In the genomic region with DNA sequence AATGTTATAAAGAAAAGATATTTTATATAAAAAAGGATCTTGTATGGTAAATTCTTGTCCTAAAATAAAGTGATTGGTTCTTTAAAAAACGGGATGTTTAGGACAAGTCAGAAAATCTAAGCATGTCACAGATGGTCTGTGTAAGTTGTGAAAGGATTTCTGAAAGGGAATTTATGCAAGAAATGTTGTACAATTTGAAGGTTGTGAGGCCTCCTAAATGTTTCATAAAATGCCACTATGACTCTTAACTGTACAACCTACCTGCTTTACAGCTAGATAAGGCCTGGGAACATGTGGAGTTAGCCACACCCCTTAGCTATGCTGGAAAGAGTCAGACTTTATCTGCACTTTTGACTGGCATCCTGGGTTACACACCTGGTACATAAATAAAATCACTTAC, we compare ENCODE assay signal across 20 cellular contexts.
DNase-seq lines count a peak whose midpoint lies in the region; ATAC-seq and TF ChIP-seq lines count a peak whose summit lies in the region.
"Had no signal": no experiment of that assay in that cellular context is flagged by ENCODE, and none has a peak within 500 bp of the region (broad histone marks: within the 10 kb centered on the region; RNA-seq: fewer than 3 reads in every experiment).

No MANE protein-coding gene starts in this region.

- no peak for ATAC-seq in body of pancreas
- no peak for ATAC-seq in HG03571 (IDR thresholded peaks at IDR 0.05; ENCODE audit: unreplicated experiment)
- ATAC-seq: HCT116, K562 had no signal

- H3K9ac ChIP-seq in neural progenitor cell = no peak overlapping the region

- CTCF ChIA-PET in MCF 10A (lab: Yijun Ruan, JAX) (interaction anchor here (0.7 kb wide), 2 partner anchors 72 to 852 kb away, joined by 3 read pairs; no protein-coding TSS in a partner anchor), HEK293 (lab: Yijun Ruan, JAX) (no interaction called here)

- H3K79me2 ChIP-seq in neural progenitor cell (ENCODE audit: low read depth) = no peaks in the 10 kb centered on the region

- H3K9me3 Mint-ChIP-seq in MCF 10A (ENCODE audit: unreplicated experiment) = peaks cover 21% of the 10 kb centered on the region
- peaks cover 14% of the 10 kb centered on the region for H3K9me3 Mint-ChIP-seq in neural progenitor cell
- H3K9me3 Mint-ChIP-seq: CD4-positive, alpha-beta T cell had no signal

- no peaks in the 10 kb centered on the region for H3K36me3 ChIP-seq in breast epithelium
- H3K36me3 ChIP-seq in HEK293 (ENCODE audit: control insufficient read depth in 2 of 2, insufficient read depth in 1 of 2, low read length in 2 of 2) = no peaks in the 10 kb centered on the region; a peak in 1 of 3 replicates
- H3K36me3 ChIP-seq in neural progenitor cell = no peaks in the 10 kb centered on the region
- H3K36me3 ChIP-seq in body of pancreas (replicated peaks in 1 of 2; ENCODE audit: insufficient read depth in 1 of 2, low read depth in 2 of 2) = no peaks in the 10 kb centered on the region

- H3K4me2 ChIP-seq in neural progenitor cell = no peak overlapping the region

- H3K27me3 ChIP-seq in breast epithelium = no peaks in the 10 kb centered on the region
- no peaks in the 10 kb centered on the region for H3K27me3 ChIP-seq in neural progenitor cell
- no peaks in the 10 kb centered on the region for H3K27me3 ChIP-seq in body of pancreas

- H3K36me3 Mint-ChIP-seq in MCF 10A (ENCODE audit: insufficient read depth, unreplicated experiment) (no peaks in the 10 kb centered on the region), neural progenitor cell (no peaks in the 10 kb centered on the region)

- H3K4me3 Mint-ChIP-seq in MCF 10A (ENCODE audit: unreplicated experiment) = no peak overlapping the region
- no peak overlapping the region for H3K4me3 Mint-ChIP-seq in neural progenitor cell
- H3K4me3 Mint-ChIP-seq: CD4-positive, alpha-beta T cell had no signal

- DNase-seq in MCF 10A (ENCODE audit: unreplicated experiment) = peak; percentile 29
- no peak for DNase-seq in breast epithelium (ENCODE audit: low spot score in 2 of 2)
- peak; percentile 0 for DNase-seq in OCI-M1 (lab: John Stamatoyannopoulos, UW)
- peak; percentile 2 for DNase-seq in neural progenitor cell (ENCODE audit: low spot score)
- DNase-seq in body of pancreas = no peak
- DNase-seq in NCI-H226 = no peak
- DNase-seq: AML-193; CD4-positive, alpha-beta T cell; DMS153; DND-41; EL; GOT3; H7; IMR-90 had no signal

- TF ChIP-seq CTCF in MCF 10A (IDR thresholded peaks at IDR 0.05; ENCODE audit: unreplicated experiment) (no peak), breast epithelium (IDR thresholded peaks at IDR 0.05) (no peak), HEK293 (tag by site-specific recombination; IDR thresholded peaks at IDR 0.05) (no peak), neural progenitor cell (IDR thresholded peaks at IDR 0.05) (no peak), body of pancreas (IDR thresholded peaks at IDR 0.05) (no peak)

- no TSS peak for BruUV-seq in MCF 10A (replicated peaks; lab: Mats Ljungman, UMichigan)

- H3K4me1 Mint-ChIP-seq in MCF 10A (ENCODE audit: insufficient read depth, unreplicated experiment) (no peaks in the 10 kb centered on the region), neural progenitor cell (no peaks in the 10 kb centered on the region)

- H3K9me3 ChIP-seq in breast epithelium (no peaks in the 10 kb centered on the region), HEK293 (ENCODE audit: control insufficient read depth, insufficient read depth, low read depth, low read length) (peaks cover 17% of the 10 kb centered on the region), neural progenitor cell (ENCODE audit: low read depth) (peaks cover 18% of the 10 kb centered on the region), body of pancreas (no peaks in the 10 kb centered on the region)

- H3F3A ChIP-seq in neural progenitor cell (ENCODE audit: low read depth) = no peaks in the 10 kb centered on the region

- H3K27me3 Mint-ChIP-seq in MCF 10A (ENCODE audit: insufficient read depth, unreplicated experiment) (no peaks in the 10 kb centered on the region), neural progenitor cell (ENCODE audit: insufficient read depth, low read depth) (peaks cover 4% of the 10 kb centered on the region)
- H3K27me3 Mint-ChIP-seq: CD4-positive, alpha-beta T cell had no signal

- H3K27ac Mint-ChIP-seq in MCF 10A (ENCODE audit: low read depth, unreplicated experiment) = no peak overlapping the region
- H3K27ac Mint-ChIP-seq in neural progenitor cell = no peak overlapping the region
- H3K27ac Mint-ChIP-seq: CD4-positive, alpha-beta T cell had no signal

- no peak overlapping the region for H3K4me3 ChIP-seq in breast epithelium
- H3K4me3 ChIP-seq in HEK293 (ENCODE audit: low read depth, low read length) = no peak overlapping the region
- H3K4me3 ChIP-seq in neural progenitor cell = no peak overlapping the region
- H3K4me3 ChIP-seq in body of pancreas = no peak overlapping the region
- H3K4me3 ChIP-seq: K562 had no signal

- 33 to 44% methylated on average over 1 of the region's 1 CpG for WGBS in body of pancreas, 2 donors

- POLR2A ChIA-PET in MCF 10A (lab: Yijun Ruan, JAX) = no interaction called here
- POLR2A ChIA-PET in HEK293 (lab: Yijun Ruan, JAX) = no interaction called here

- TF ChIP-seq POLR2A in breast epithelium (IDR thresholded peaks at IDR 0.05) = no peak
- TF ChIP-seq POLR2A in body of pancreas (IDR thresholded peaks at IDR 0.05) = no peak

- intact Hi-C loops in MCF 10A (cut with micrococcal nuclease) (no loop called here), breast epithelium (cut with DNase I; ENCODE audit: low total_unique reads) (no loop called here), body of pancreas (cut with DNase I) (no loop called here)

- no peak overlapping the region for H2AFZ ChIP-seq in neural progenitor cell (replicated peaks)

- no peak overlapping the region for H3K27ac ChIP-seq in breast epithelium
- H3K27ac ChIP-seq in HEK293 (ENCODE audit: extremely low read depth, low read depth, low read length) = no peak overlapping the region
- no peak overlapping the region for H3K27ac ChIP-seq in neural progenitor cell
- no peak overlapping the region for H3K27ac ChIP-seq in body of pancreas
- H3K27ac ChIP-seq: C4-2B, HL-60 had no signal

- no peaks in the 10 kb centered on the region for H4K20me1 ChIP-seq in neural progenitor cell (ENCODE audit: low read depth)

- H3K4me1 ChIP-seq in breast epithelium (no peaks in the 10 kb centered on the region), HEK293 (ENCODE audit: control insufficient read depth, insufficient read depth, low read length) (no peaks in the 10 kb centered on the region), neural progenitor cell (no peaks in the 10 kb centered on the region), body of pancreas (no peaks in the 10 kb centered on the region)

TF ChIP-seq in HEK293, 187 proteins besides CTCF, POLR2A, EP300 and RAD21:
- TF ChIP-seq ZBTB20 (tag by site-specific recombination; IDR thresholded peaks at IDR 0.05) = no peak
- TF ChIP-seq SETDB1 (IDR thresholded peaks at IDR 0.05; ENCODE audit: insufficient read length, low read length) = peak; percentile 90
- peak; percentile 88; the same call in 1 of the 2 replicates for TF ChIP-seq TRIM28 (IDR thresholded peaks at IDR 0.05; ENCODE audit: borderline replicate concordance, low read length)
TF ChIP-seq in HEK293: peak in this region for 2.

Comparison
In these comparisons a context has a peak if more than half of its experiments do, and no peak if none do; other contexts are left out.
1. DNase-seq: peak in MCF 10A (single experiment), OCI-M1 (single experiment) and neural progenitor cell (single experiment); none in breast epithelium (0 of 2), body of pancreas (0 of 4) and NCI-H226 (single experiment).